ENCODE assay signal across 8 cellular contexts in the genomic region with DNA sequence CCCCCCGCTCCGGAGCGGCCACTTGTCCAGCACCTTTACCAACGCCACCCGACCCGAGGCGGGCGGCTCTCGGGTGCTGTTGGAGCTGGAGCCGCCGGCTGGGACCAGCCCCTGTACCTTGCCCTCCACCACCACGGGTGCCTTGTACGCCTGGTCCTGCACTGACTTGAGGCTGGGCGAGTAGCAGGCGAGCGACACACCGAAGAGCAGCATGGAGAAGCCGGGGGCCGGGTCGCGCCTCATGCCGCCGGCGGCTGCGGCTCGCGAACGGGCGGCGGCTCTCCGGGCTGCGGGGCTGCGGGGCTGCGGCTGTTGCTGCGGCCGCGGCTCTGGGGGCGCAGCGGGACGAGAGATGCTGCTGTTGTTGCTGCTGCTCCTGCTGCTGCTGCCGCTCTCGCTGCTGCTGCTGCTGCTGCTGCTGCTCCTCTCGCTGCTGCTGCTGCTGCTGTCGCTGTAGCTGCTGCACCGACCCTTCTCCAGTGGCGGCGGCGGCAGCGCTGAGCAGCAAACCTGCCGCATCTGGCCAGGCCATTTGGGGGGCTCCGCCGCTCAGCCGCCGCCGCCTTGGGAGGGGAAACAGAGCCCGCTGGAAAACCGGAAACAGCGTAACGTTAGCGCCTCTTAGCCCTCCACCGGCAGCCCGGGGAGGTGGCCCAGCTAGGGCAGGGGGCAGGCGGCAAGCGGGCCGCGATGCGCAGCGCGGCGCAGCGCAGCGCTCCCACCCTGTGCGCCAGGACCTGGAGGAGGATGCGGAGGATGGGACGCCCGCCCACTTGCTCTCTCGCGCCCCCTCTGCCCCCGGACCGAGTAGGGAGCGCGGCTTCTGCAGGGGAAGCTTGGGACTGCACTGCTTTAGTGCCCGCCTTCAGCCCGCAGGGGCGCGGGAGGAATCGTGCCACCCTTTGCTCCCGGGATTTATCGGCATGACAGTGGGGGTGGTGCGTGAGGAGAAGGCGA. TPM values are rescaled to one million over a fixed set of nuclear protein-coding genes. Genes with fewer than 3 reads are reported as not detected.
DNase-seq lines count a peak whose midpoint lies in the region; ATAC-seq and TF ChIP-seq lines count a peak whose summit lies in the region.

A gene (minus strand): TSS at position 749 of the 957 bp plus-strand sequence.

- peaks cover 5% of the 10 kb centered on the region; the same call in 1 of the 2 replicates for H3K4me1 ChIP-seq in BE2C
- H3K4me1 ChIP-seq in OCI-LY3 (ENCODE audit: low read length) = peaks cover 4% of the 10 kb centered on the region; the same call in 1 of the 2 replicates
- peaks cover 17 to 44% of the 10 kb centered on the region in 2 donors for H3K4me1 ChIP-seq in thoracic aorta (ENCODE audit: control insufficient read depth in 1 of 2, low read depth in 2 of 2)

- H3K9me3 ChIP-seq in BE2C (no peaks in the 10 kb centered on the region), OCI-LY3 (ENCODE audit: insufficient read depth, low read length) (no peaks in the 10 kb centered on the region), thoracic aorta (no peaks in the 10 kb centered on the region)

- H3K4me3 Mint-ChIP-seq in nephron = peak within 1 kb of the TSS; percentile 74 to 79 (median 75)

- H3K4me3 ChIP-seq in BE2C (ENCODE audit: low read depth, low read length) = peak within 1 kb of the TSS; percentile 90
- H3K4me3 ChIP-seq in OCI-LY3 (ENCODE audit: low read length) = peak within 1 kb of the TSS; percentile 93
- peak within 1 kb of the TSS; percentile 55 for H3K4me3 ChIP-seq in fibroblast of villous mesenchyme (ENCODE audit: low read depth, low read length)
- peak within 1 kb of the TSS; percentile 86 for H3K4me3 ChIP-seq in thoracic aorta

- H4K20me1 ChIP-seq in OCI-LY3 (ENCODE audit: insufficient read depth, low read length) = no peaks in the 10 kb centered on the region

- TF ChIP-seq POLR2A in GM19193 (IDR thresholded peaks at IDR 0.05; ENCODE audit: extremely low read depth, insufficient read depth, insufficient read length) = peak; percentile 26

- no peak within 1 kb of the TSS for H3K27ac Mint-ChIP-seq in nephron

- H3K9me3 Mint-ChIP-seq in nephron = no peaks in the 10 kb centered on the region

- peak within 1 kb of the TSS; percentile 97 for H3K4me2 ChIP-seq in OCI-LY3 (ENCODE audit: low read length)

- H3K27me3 ChIP-seq in BE2C (no peaks in the 10 kb centered on the region), OCI-LY3 (ENCODE audit: low read depth, low read length) (peaks cover 40% of the 10 kb centered on the region), thoracic aorta (replicated peaks; ENCODE audit: insufficient read depth) (no peaks in the 10 kb centered on the region)

- H3K36me3 ChIP-seq in BE2C (no peaks in the 10 kb centered on the region), OCI-LY3 (replicated peaks; ENCODE audit: low read depth, low read length) (no peaks in the 10 kb centered on the region), thoracic aorta (no peaks in the 10 kb centered on the region)

- no peaks in the 10 kb centered on the region for H3K36me3 Mint-ChIP-seq in nephron (ENCODE audit: low read depth)

- DNase-seq in BE2C (peak; percentile 93), fibroblast of villous mesenchyme (ENCODE audit: low read depth) (peak; percentile 27), thoracic aorta (ENCODE audit: low spot score) (no peak)
- peak; percentile 13 for DNase-seq in activated T-helper 9 cell treated with anti-CD3 and anti-CD28 coated beads, Interleukin-2, amount 50 U/mL, for 16 hours (ENCODE audit: low read depth)

- peaks cover 16% of the 10 kb centered on the region for H3K4me1 Mint-ChIP-seq in nephron

- peaks cover 94% of the 10 kb centered on the region for H3K27me3 Mint-ChIP-seq in nephron (ENCODE audit: low read depth)

- H2AFZ ChIP-seq in OCI-LY3 (ENCODE audit: low read depth, low read length) = peak within 1 kb of the TSS; percentile 56; the same call in 1 of the 2 replicates

- H3K27ac ChIP-seq in OCI-LY3 (ENCODE audit: low read length) (no peak within 1 kb of the TSS), thoracic aorta (peak within 1 kb of the TSS; percentile 50 to 53)

- 0 out of 2 replicates have a peak within 1 kb of the TSS, but pooled peaks have one; percentile 21 for H3K9ac ChIP-seq in OCI-LY3 (ENCODE audit: low read length)

- TF ChIP-seq CTCF in BE2C (IDR thresholded peaks at IDR 0.05; ENCODE audit: low read depth, low read length) = peak; percentile 60
- TF ChIP-seq CTCF in OCI-LY3 (IDR thresholded peaks at IDR 0.05; ENCODE audit: low read depth, low read length) = peak; percentile 39; the same call in 1 of the 2 replicates
- peak; percentile 43 for TF ChIP-seq CTCF in fibroblast of villous mesenchyme (IDR thresholded peaks at IDR 0.05; ENCODE audit: insufficient read depth, low read depth, low read length)
- peak; percentile 26 to 44 (median 42) for TF ChIP-seq CTCF in nephron (IDR thresholded peaks at IDR 0.05; ENCODE audit: unreplicated experiment in 3 of 3)
- peak; percentile 76 for TF ChIP-seq CTCF in thoracic aorta (IDR thresholded peaks at IDR 0.05)

- ATAC-seq in HG03354 (IDR thresholded peaks at IDR 0.05; ENCODE audit: poor library complexity, severe bottlenecking, unreplicated experiment) (peak; percentile 70), thoracic aorta (ENCODE audit: insufficient number of reproducible peaks, low FRiP score, low read depth) (no peak)

- H3K79me2 ChIP-seq in OCI-LY3 (ENCODE audit: low read length) = no peaks in the 10 kb centered on the region

RNA-seq across cellular contexts. Expression of the gene that starts here (rescaled TPM):
- 36.0 TPM for polyA plus RNA-seq in BE2C (2012; ENCODE audit: insufficient read depth, insufficient read length, low read depth)
- total RNA-seq in fibroblast of villous mesenchyme = under 0.01 and 0.64 TPM in 2 replicates
- total RNA-seq in thoracic aorta = 1 to 10 TPM; 2.3 to 6.9 TPM

Comparison
In these comparisons a context has a peak if more than half of its experiments do, and no peak if none do; other contexts are left out.
1. Peak in DNase-seq and H3K4me3 ChIP-seq in fibroblast of villous mesenchyme; RNA of the gene not detected or under 1 TPM.